Comparison of ENCODE assay signal across 1 cellular context in the genomic region with DNA sequence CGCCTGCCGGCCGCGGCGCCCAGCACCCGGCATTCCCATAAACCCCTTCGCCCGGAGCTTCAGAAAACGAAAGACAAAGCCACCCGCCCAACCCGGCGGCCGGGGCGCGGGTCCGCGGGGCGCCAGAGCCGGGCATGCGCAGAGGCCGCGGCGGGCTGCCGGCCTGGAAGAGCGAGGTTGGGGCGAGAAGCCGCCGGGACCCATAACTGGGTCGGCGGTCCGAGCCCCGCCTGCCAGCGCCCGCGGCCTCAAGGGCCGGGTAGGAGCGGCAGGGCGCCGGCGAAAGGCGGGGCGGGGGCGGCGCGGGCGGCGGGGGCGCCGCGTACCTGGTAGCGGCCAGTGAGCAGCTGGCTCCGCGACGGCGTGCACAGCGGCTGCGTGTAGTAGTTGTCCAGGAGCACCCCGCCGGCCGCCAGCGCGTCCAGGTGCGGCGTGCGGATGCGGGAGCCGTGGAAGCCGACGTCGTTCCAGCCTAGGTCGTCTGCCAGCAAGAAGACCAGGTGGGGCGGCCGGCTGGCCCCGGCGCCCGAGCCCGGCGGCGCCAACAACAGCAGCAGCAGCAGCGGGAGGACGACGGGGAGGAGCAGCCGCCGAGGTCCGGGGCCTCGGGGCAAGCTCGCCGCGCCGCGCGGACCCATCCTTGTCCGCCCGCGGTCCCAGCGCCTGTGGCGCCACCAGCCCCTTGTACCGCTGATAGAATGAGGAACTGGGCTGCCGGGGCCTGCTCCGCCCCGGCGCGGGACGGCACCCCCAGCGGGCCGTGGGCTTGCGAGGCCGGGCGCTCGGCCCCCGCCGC.
A peak's percentile ranks its signal among the peaks of the same experiment; 100 is the strongest.
TF ChIP-seq lines count a peak whose summit lies in the region.

A gene (minus strand): TSS at position 700 of the 796 bp plus-strand sequence. CDS start 62 bp downstream, at position 638.

TF ChIP-seq in HEK293, 187 proteins besides CTCF, POLR2A, EP300 and RAD21 (continued from another document and continues in another):
- TF ChIP-seq, protein P1, sequence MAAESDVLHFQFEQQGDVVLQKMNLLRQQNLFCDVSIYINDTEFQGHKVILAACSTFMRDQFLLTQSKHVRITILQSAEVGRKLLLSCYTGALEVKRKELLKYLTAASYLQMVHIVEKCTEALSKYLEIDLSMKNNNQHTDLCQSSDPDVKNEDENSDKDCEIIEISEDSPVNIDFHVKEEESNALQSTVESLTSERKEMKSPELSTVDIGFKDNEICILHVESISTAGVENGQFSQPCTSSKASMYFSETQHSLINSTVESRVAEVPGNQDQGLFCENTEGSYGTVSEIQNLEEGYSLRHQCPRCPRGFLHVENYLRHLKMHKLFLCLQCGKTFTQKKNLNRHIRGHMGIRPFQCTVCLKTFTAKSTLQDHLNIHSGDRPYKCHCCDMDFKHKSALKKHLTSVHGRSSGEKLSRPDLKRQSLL (tag by site-specific recombination; IDR thresholded peaks at IDR 0.05), result peak; percentile 9
- TF ChIP-seq, protein P2, sequence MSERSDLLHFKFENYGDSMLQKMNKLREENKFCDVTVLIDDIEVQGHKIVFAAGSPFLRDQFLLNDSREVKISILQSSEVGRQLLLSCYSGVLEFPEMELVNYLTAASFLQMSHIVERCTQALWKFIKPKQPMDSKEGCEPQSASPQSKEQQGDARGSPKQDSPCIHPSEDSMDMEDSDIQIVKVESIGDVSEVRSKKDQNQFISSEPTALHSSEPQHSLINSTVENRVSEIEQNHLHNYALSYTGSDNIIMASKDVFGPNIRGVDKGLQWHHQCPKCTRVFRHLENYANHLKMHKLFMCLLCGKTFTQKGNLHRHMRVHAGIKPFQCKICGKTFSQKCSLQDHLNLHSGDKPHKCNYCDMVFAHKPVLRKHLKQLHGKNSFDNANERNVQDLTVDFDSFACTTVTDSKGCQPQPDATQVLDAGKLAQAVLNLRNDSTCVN (tag by site-specific recombination; optimal IDR thresholded peaks at IDR 0.05), result peak; percentile 81
- TF ChIP-seq, protein P3, sequence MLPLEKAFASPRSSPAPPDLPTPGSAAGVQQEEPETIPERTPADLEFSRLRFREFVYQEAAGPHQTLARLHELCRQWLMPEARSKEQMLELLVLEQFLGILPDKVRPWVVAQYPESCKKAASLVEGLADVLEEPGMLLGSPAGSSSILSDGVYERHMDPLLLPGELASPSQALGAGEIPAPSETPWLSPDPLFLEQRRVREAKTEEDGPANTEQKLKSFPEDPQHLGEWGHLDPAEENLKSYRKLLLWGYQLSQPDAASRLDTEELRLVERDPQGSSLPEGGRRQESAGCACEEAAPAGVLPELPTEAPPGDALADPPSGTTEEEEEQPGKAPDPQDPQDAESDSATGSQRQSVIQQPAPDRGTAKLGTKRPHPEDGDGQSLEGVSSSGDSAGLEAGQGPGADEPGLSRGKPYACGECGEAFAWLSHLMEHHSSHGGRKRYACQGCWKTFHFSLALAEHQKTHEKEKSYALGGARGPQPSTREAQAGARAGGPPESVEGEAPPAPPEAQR (tag by site-specific recombination; IDR thresholded peaks at IDR 0.05), result no peak
- TF ChIP-seq, protein P4, sequence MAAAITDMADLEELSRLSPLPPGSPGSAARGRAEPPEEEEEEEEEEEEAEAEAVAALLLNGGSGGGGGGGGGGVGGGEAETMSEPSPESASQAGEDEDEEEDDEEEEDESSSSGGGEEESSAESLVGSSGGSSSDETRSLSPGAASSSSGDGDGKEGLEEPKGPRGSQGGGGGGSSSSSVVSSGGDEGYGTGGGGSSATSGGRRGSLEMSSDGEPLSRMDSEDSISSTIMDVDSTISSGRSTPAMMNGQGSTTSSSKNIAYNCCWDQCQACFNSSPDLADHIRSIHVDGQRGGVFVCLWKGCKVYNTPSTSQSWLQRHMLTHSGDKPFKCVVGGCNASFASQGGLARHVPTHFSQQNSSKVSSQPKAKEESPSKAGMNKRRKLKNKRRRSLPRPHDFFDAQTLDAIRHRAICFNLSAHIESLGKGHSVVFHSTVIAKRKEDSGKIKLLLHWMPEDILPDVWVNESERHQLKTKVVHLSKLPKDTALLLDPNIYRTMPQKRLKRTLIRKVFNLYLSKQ (tag by site-specific recombination; IDR thresholded peaks at IDR 0.05; ENCODE audit: borderline replicate concordance), result no peak
- TF ChIP-seq, protein P5, sequence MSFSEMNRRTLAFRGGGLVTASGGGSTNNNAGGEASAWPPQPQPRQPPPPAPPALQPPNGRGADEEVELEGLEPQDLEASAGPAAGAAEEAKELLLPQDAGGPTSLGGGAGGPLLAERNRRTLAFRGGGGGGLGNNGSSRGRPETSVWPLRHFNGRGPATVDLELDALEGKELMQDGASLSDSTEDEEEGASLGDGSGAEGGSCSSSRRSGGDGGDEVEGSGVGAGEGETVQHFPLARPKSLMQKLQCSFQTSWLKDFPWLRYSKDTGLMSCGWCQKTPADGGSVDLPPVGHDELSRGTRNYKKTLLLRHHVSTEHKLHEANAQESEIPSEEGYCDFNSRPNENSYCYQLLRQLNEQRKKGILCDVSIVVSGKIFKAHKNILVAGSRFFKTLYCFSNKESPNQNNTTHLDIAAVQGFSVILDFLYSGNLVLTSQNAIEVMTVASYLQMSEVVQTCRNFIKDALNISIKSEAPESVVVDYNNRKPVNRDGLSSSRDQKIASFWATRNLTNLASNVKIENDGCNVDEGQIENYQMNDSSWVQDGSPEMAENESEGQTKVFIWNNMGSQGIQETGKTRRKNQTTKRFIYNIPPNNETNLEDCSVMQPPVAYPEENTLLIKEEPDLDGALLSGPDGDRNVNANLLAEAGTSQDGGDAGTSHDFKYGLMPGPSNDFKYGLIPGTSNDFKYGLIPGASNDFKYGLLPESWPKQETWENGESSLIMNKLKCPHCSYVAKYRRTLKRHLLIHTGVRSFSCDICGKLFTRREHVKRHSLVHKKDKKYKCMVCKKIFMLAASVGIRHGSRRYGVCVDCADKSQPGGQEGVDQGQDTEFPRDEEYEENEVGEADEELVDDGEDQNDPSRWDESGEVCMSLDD (tag by site-specific recombination; IDR thresholded peaks at IDR 0.05), result no peak
- TF ChIP-seq ZNF654 (tag by site-specific recombination; IDR thresholded peaks at IDR 0.05; ENCODE audit: low read depth), result no peak
- TF ChIP-seq, protein P6, sequence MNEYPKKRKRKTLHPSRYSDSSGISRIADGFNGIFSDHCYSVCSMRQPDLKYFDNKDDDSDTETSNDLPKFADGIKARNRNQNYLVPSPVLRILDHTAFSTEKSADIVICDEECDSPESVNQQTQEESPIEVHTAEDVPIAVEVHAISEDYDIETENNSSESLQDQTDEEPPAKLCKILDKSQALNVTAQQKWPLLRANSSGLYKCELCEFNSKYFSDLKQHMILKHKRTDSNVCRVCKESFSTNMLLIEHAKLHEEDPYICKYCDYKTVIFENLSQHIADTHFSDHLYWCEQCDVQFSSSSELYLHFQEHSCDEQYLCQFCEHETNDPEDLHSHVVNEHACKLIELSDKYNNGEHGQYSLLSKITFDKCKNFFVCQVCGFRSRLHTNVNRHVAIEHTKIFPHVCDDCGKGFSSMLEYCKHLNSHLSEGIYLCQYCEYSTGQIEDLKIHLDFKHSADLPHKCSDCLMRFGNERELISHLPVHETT (tag by site-specific recombination; IDR thresholded peaks at IDR 0.05), result no peak
- TF ChIP-seq ZBTB8A (tag by site-specific recombination; IDR thresholded peaks at IDR 0.05), result peak; percentile 96
- TF ChIP-seq ZNF624 (tag by site-specific recombination; IDR thresholded peaks at IDR 0.05), result no peak
- TF ChIP-seq, protein P7, sequence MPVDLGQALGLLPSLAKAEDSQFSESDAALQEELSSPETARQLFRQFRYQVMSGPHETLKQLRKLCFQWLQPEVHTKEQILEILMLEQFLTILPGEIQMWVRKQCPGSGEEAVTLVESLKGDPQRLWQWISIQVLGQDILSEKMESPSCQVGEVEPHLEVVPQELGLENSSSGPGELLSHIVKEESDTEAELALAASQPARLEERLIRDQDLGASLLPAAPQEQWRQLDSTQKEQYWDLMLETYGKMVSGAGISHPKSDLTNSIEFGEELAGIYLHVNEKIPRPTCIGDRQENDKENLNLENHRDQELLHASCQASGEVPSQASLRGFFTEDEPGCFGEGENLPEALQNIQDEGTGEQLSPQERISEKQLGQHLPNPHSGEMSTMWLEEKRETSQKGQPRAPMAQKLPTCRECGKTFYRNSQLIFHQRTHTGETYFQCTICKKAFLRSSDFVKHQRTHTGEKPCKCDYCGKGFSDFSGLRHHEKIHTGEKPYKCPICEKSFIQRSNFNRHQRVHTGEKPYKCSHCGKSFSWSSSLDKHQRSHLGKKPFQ (tag by site-specific recombination; IDR thresholded peaks at IDR 0.05), result no peak
- TF ChIP-seq, protein P8, sequence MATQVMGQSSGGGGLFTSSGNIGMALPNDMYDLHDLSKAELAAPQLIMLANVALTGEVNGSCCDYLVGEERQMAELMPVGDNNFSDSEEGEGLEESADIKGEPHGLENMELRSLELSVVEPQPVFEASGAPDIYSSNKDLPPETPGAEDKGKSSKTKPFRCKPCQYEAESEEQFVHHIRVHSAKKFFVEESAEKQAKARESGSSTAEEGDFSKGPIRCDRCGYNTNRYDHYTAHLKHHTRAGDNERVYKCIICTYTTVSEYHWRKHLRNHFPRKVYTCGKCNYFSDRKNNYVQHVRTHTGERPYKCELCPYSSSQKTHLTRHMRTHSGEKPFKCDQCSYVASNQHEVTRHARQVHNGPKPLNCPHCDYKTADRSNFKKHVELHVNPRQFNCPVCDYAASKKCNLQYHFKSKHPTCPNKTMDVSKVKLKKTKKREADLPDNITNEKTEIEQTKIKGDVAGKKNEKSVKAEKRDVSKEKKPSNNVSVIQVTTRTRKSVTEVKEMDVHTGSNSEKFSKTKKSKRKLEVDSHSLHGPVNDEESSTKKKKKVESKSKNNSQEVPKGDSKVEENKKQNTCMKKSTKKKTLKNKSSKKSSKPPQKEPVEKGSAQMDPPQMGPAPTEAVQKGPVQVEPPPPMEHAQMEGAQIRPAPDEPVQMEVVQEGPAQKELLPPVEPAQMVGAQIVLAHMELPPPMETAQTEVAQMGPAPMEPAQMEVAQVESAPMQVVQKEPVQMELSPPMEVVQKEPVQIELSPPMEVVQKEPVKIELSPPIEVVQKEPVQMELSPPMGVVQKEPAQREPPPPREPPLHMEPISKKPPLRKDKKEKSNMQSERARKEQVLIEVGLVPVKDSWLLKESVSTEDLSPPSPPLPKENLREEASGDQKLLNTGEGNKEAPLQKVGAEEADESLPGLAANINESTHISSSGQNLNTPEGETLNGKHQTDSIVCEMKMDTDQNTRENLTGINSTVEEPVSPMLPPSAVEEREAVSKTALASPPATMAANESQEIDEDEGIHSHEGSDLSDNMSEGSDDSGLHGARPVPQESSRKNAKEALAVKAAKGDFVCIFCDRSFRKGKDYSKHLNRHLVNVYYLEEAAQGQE (tag by site-specific recombination; IDR thresholded peaks at IDR 0.05), result no peak
- TF ChIP-seq ZBTB48 (tag by site-specific recombination; IDR thresholded peaks at IDR 0.05), result no peak
- TF ChIP-seq, protein P9, sequence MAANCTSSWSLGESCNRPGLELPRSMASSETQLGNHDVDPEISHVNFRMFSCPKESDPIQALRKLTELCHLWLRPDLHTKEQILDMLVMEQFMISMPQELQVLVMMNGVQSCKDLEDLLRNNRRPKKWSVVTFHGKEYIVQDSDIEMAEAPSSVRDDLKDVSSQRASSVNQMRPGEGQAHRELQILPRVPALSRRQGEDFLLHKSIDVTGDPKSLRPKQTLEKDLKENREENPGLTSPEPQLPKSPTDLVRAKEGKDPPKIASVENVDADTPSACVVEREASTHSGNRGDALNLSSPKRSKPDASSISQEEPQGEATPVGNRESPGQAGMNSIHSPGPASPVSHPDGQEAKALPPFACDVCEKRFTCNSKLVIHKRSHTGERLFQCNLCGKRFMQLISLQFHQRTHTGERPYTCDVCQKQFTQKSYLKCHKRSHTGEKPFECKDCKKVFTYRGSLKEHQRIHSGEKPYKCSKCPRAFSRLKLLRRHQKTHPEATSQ (tag by site-specific recombination; IDR thresholded peaks at IDR 0.05), result 0 out of 2 replicates have a peak, but pooled peaks have one; percentile 41
- TF ChIP-seq ZSCAN30 (tag by site-specific recombination; IDR thresholded peaks at IDR 0.05), result peak; percentile 65; the same call in 1 of the 2 replicates
- TF ChIP-seq, protein P10, sequence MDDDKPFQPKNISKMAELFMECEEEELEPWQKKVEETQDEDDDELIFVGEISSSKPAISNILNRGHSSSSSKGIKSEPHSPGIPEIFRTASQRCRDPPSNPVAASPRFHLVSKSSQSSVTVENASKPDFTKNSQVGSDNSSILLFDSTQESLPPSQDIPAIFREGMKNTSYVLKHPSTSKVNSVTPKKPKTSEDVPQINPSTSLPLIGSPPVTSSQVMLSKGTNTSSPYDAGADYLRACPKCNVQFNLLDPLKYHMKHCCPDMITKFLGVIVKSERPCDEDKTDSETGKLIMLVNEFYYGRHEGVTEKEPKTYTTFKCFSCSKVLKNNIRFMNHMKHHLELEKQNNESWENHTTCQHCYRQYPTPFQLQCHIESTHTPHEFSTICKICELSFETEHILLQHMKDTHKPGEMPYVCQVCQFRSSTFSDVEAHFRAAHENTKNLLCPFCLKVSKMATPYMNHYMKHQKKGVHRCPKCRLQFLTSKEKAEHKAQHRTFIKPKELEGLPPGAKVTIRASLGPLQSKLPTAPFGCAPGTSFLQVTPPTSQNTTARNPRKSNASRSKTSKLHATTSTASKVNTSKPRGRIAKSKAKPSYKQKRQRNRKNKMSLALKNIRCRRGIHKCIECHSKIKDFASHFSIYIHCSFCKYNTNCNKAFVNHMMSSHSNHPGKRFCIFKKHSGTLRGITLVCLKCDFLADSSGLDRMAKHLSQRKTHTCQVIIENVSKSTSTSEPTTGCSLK (tag by site-specific recombination; IDR thresholded peaks at IDR 0.05), result no peak
- TF ChIP-seq ZNF341 (tag by site-specific recombination; IDR thresholded peaks at IDR 0.05; ENCODE audit: low read depth), result peak; percentile 85
- TF ChIP-seq SP3 (tag by site-specific recombination; IDR thresholded peaks at IDR 0.05), result no peak
- TF ChIP-seq, protein P11, sequence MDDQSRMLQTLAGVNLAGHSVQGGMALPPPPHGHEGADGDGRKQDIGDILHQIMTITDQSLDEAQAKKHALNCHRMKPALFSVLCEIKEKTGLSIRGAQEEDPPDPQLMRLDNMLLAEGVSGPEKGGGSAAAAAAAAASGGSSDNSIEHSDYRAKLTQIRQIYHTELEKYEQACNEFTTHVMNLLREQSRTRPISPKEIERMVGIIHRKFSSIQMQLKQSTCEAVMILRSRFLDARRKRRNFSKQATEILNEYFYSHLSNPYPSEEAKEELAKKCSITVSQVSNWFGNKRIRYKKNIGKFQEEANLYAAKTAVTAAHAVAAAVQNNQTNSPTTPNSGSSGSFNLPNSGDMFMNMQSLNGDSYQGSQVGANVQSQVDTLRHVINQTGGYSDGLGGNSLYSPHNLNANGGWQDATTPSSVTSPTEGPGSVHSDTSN (CRISPR knock-in tag; IDR thresholded peaks at IDR 0.05), result peak; percentile 27; the same call in 1 of the 2 replicates
- TF ChIP-seq SP7 (tag by site-specific recombination; IDR thresholded peaks at IDR 0.05), result no peak
- no peak for TF ChIP-seq KLF9 (tag by site-specific recombination; IDR thresholded peaks at IDR 0.05; ENCODE audit: low read depth)
- TF ChIP-seq MYNN (tag by site-specific recombination; IDR thresholded peaks at IDR 0.05; ENCODE audit: borderline replicate concordance), result no peak
- no peak for TF ChIP-seq ZFP37 (tag by site-specific recombination; IDR thresholded peaks at IDR 0.05)
- TF ChIP-seq, protein P12, sequence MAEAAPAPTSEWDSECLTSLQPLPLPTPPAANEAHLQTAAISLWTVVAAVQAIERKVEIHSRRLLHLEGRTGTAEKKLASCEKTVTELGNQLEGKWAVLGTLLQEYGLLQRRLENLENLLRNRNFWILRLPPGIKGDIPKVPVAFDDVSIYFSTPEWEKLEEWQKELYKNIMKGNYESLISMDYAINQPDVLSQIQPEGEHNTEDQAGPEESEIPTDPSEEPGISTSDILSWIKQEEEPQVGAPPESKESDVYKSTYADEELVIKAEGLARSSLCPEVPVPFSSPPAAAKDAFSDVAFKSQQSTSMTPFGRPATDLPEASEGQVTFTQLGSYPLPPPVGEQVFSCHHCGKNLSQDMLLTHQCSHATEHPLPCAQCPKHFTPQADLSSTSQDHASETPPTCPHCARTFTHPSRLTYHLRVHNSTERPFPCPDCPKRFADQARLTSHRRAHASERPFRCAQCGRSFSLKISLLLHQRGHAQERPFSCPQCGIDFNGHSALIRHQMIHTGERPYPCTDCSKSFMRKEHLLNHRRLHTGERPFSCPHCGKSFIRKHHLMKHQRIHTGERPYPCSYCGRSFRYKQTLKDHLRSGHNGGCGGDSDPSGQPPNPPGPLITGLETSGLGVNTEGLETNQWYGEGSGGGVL (tag by site-specific recombination; IDR thresholded peaks at IDR 0.05), result no peak
- no peak for TF ChIP-seq SETDB1 (IDR thresholded peaks at IDR 0.05; ENCODE audit: insufficient read length, low read length)
